ENCODE assay signal across 17 cellular contexts in the genomic region with DNA sequence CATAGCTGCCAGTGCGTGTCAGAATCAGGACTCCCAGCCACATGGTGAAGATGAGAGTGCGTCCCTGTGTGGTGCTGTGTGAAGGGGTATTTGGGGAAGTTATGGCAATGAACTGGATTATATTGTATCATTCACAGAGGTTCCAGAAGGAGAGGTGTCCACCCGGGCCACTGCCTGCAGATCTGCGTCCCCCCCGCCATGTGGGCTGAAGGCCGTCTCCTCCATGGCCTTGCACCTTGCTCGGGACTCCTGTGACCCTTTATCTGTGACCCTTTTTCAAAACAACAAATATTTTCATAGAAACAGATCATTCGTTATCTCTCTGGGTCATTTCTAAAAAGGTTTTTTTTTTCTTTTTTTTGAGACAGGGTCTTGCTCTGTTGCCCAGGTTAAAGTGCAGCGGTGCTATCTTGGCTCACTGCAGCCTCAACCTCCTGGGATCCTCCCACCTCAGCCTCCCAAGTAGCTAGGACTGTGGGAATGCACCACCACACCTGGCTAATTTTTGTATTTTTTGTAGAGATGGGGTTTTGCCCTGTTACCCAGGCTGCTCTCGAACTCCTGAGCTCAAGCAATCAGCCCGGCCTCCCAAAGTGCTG.
DNase-seq lines count a peak whose midpoint lies in the region; ATAC-seq, FAIRE-seq and TF ChIP-seq lines count a peak whose summit lies in the region.
"Had no signal": no experiment of that assay in that cellular context is flagged by ENCODE, and none has a peak within 500 bp of the region (broad histone marks: within the 10 kb centered on the region; RNA-seq: fewer than 3 reads in every experiment).

No MANE protein-coding gene starts in this region.

- H3K27ac ChIP-seq in BLaER1 (no peak overlapping the region), SJSA1 (peak overlapping the region; percentile 40; the same call in 1 of the 2 replicates), H1 (ENCODE audit: low read depth, low read length) (no peak overlapping the region), osteoblast (ENCODE audit: low read depth, low read length) (no peak overlapping the region)

- H3K9me3 ChIP-seq in BLaER1 (no peaks in the 10 kb centered on the region), SJSA1 (replicated peaks) (peaks cover 9% of the 10 kb centered on the region), H1 (ENCODE audit: insufficient read depth in 2 of 2, low read depth in 1 of 2, low read length in 1 of 2) (no peaks in the 10 kb centered on the region), osteoblast (ENCODE audit: low read depth, low read length) (no peaks in the 10 kb centered on the region)
- H3K9me3 ChIP-seq: HAP-1 had no signal

- H2AFZ ChIP-seq in H1 (ENCODE audit: low read length): no peak overlapping the region
- no peak overlapping the region for H2AFZ ChIP-seq in osteoblast (ENCODE audit: low read length)

- no peak overlapping the region for H2BK120ac ChIP-seq in H1 (replicated peaks; ENCODE audit: low read depth, low read length)

- DNase-seq in SJSA1 (ENCODE audit: low read depth in 1 of 2, low spot score in 2 of 2): no peak
- no peak for DNase-seq in H1 (ENCODE audit: low read depth in 1 of 2, low spot score in 2 of 2)
- DNase-seq in osteoblast (ENCODE audit: insufficient read length, low spot score, missing footprints): peak; percentile 43
- DNase-seq in SW 1271 (lab: John Stamatoyannopoulos, UW): no peak
- no peak for DNase-seq in NK-92 treated with Interleukin-12 subunit alpha and Interleukin-12 subunit beta, amount 100 ng/mL, for 24 hours (lab: John Stamatoyannopoulos, UW)
- no peak for DNase-seq in H54 (ENCODE audit: insufficient read length, low spot score)
- DNase-seq: 8988T; ACHN; C1 segment of cervical spinal cord; Calu3; CD4-positive, alpha-beta T cell; DMS79 had no signal

- H2BK15ac ChIP-seq in H1 (ENCODE audit: low read length): no peak overlapping the region

- no peak for FAIRE-seq in H1 (lab: Jason Lieb, UNC)
- no peak for FAIRE-seq in H54 (lab: Jason Lieb, UNC)

- H3K79me2 ChIP-seq in H1 (ENCODE audit: control insufficient read depth in 1 of 2, insufficient read depth in 2 of 2, low read length in 2 of 2) (no peaks in the 10 kb centered on the region), osteoblast (ENCODE audit: insufficient read depth, low read length) (no peaks in the 10 kb centered on the region)

- H3K79me1 ChIP-seq in H1 (ENCODE audit: low read depth, low read length): no peaks in the 10 kb centered on the region

- H3K23ac ChIP-seq in H1 (ENCODE audit: insufficient read length): no peak overlapping the region

- CTCF ChIA-PET in H1 (lab: Charles Lee; ENCODE audit: partially characterized antibody): interaction anchor here (0.6 to 1.9 kb wide), 6 partner anchors 12 to 169 kb away, joined by 3 to 7 read pairs (median 3); no protein-coding TSS in a partner anchor

- H3K27me3 ChIP-seq in BLaER1: no peaks in the 10 kb centered on the region
- no peaks in the 10 kb centered on the region for H3K27me3 ChIP-seq in SJSA1 (replicated peaks)
- no peaks in the 10 kb centered on the region for H3K27me3 ChIP-seq in H1 (replicated peaks in 1 of 4; ENCODE audit: control insufficient read depth in 3 of 4, extremely low read depth in 1 of 4, insufficient read depth in 3 of 4, low read length in 3 of 4)
- H3K27me3 ChIP-seq in osteoblast (ENCODE audit: insufficient read depth, low read length): no peaks in the 10 kb centered on the region

- ATAC-seq in GM18868 (IDR thresholded peaks at IDR 0.05; ENCODE audit: unreplicated experiment): no peak
- ATAC-seq: GM23338 had no signal

- H3K14ac ChIP-seq in H1 (ENCODE audit: insufficient read length): no peak overlapping the region

- H4K20me1 ChIP-seq in BLaER1 (no peaks in the 10 kb centered on the region), H1 (replicated peaks in 1 of 2; ENCODE audit: control insufficient read depth in 1 of 2, insufficient read depth in 2 of 2, low read length in 2 of 2) (no peaks in the 10 kb centered on the region), osteoblast (ENCODE audit: insufficient read depth, low read length) (no peaks in the 10 kb centered on the region)

- H3K9ac ChIP-seq in BLaER1: no peak overlapping the region
- no peak overlapping the region for H3K9ac ChIP-seq in H1 (replicated peaks in 1 of 4; ENCODE audit: extremely low read depth in 1 of 4, low read depth in 3 of 4, low read length in 3 of 4)

- no peak overlapping the region for H4K91ac ChIP-seq in H1 (replicated peaks; ENCODE audit: insufficient read length, low read length)

- H2BK12ac ChIP-seq in H1 (ENCODE audit: low read depth, low read length): peak overlapping the region; percentile 62; the same call in 1 of the 2 replicates

- no peak overlapping the region for H3K18ac ChIP-seq in H1 (ENCODE audit: extremely low read depth, low read length)

- no peak overlapping the region for H2AK5ac ChIP-seq in H1 (ENCODE audit: low read depth, low read length)

- no peak overlapping the region for H3K56ac ChIP-seq in H1 (replicated peaks; ENCODE audit: insufficient read length, low read depth, low read length)

- H2BK20ac ChIP-seq in H1 (ENCODE audit: low read length): no peak overlapping the region

- H3K23me2 ChIP-seq in H1 (ENCODE audit: low read depth, low read length): no peaks in the 10 kb centered on the region

- no peak overlapping the region for H3K4me3 ChIP-seq in BLaER1
- H3K4me3 ChIP-seq in SJSA1: no peak overlapping the region
- no peak overlapping the region for H3K4me3 ChIP-seq in H1 (ENCODE audit: extremely low read depth in 1 of 4, insufficient read depth in 2 of 4, low read depth in 3 of 4, low read length in 4 of 4)
- H3K4me3 ChIP-seq in osteoblast (ENCODE audit: insufficient read depth, low read length): no peak overlapping the region
- H3K4me3 ChIP-seq: GM12878, GM23338, HAP-1 had no signal

- POLR2A ChIA-PET in H1 (lab: Charles Lee; ENCODE audit: partially characterized antibody): no interaction called here

- H4K5ac ChIP-seq in H1 (ENCODE audit: insufficient read length, low read depth, low read length): no peak overlapping the region

- H3K36me3 ChIP-seq in BLaER1 (no peaks in the 10 kb centered on the region), SJSA1 (no peaks in the 10 kb centered on the region), H1 (ENCODE audit: control insufficient read depth in 2 of 4, insufficient read depth in 4 of 4, low read length in 3 of 4) (no peaks in the 10 kb centered on the region), osteoblast (ENCODE audit: insufficient read depth, low read length) (no peaks in the 10 kb centered on the region)
- H3K36me3 ChIP-seq: HAP-1 had no signal

- no peak overlapping the region for H4K8ac ChIP-seq in H1 (ENCODE audit: extremely low read depth, insufficient read depth, low read length)

- 93% methylated on average over 11 of the region's 11 CpGs; no CpG with 5 or more reads in 1 of the 2 experiments for WGBS in H1 (ENCODE audit: extremely low coverage in 1 of 2, insufficient coverage in 1 of 2, insufficient read length in 1 of 2, insufficient replicate concordance in 2 of 2, low coverage in 1 of 2, low lambda C conversion rate in 2 of 2, missing lambda C conversion rate in 1 of 2), 2 experiments

- TF ChIP-seq RAD21 in H1 (IDR thresholded peaks at IDR 0.05 in 1 of 2, conservative IDR thresholded peaks at IDR 0.05 in 1 of 2; ENCODE audit: low read depth in 2 of 2, low read length in 2 of 2): no peak

- TF ChIP-seq CTCF in H1 (IDR thresholded peaks at IDR 0.05; ENCODE audit: control extremely low read depth in 1 of 3, insufficient read depth in 1 of 3, low read depth in 1 of 3, low read length in 3 of 3): no peak
- no peak for TF ChIP-seq CTCF in osteoblast (IDR thresholded peaks at IDR 0.05; ENCODE audit: extremely low read depth, low read depth, low read length)

- no peak overlapping the region for H3K4ac ChIP-seq in H1 (replicated peaks; ENCODE audit: insufficient read length, low read depth, low read length)

- H3K4me1 ChIP-seq in BLaER1: peaks cover 13% of the 10 kb centered on the region
- peaks cover 24% of the 10 kb centered on the region for H3K4me1 ChIP-seq in SJSA1 (replicated peaks)
- H3K4me1 ChIP-seq in H1 (replicated peaks in 1 of 4; ENCODE audit: control insufficient read depth in 3 of 4, insufficient read depth in 4 of 4, low read length in 3 of 4): peaks cover 0 to 4% (median 3%) of the 10 kb centered on the region in 4 experiments; a peak in 2 of 7 replicates
- H3K4me1 ChIP-seq in osteoblast (ENCODE audit: insufficient read depth, low read length): peaks cover 17% of the 10 kb centered on the region
- H3K4me1 ChIP-seq: HAP-1 had no signal

- TF ChIP-seq EP300 in H1 (IDR thresholded peaks at IDR 0.05; ENCODE audit: borderline replicate concordance in 1 of 2, low read depth in 2 of 2, low read length in 2 of 2): no peak

- TF ChIP-seq POLR2A in H1 (IDR thresholded peaks at IDR 0.05; ENCODE audit: control extremely low read depth in 1 of 2, low read depth in 2 of 2, low read length in 2 of 2) (no peak), H54 (IDR thresholded peaks at IDR 0.05; ENCODE audit: low read depth, low read length) (no peak)

- H3K4me2 ChIP-seq in BLaER1 (0 out of 2 replicates have a peak overlapping the region, but pooled peaks have one; percentile 49), H1 (ENCODE audit: insufficient read depth in 1 of 2, low read depth in 2 of 2, low read length in 2 of 2) (no peak overlapping the region), osteoblast (ENCODE audit: insufficient read depth, low read length) (no peak overlapping the region)
- H3K4me2 ChIP-seq: GM23338 had no signal

- no peak overlapping the region for H2BK5ac ChIP-seq in H1 (ENCODE audit: low read depth, low read length)

TF ChIP-seq in H1, 55 proteins besides CTCF, POLR2A, EP300 and RAD21:
- TF ChIP-seq TAF1 (IDR thresholded peaks at IDR 0.05; ENCODE audit: low read depth, low read length): no peak
- no peak for TF ChIP-seq TCF12 (IDR thresholded peaks at IDR 0.05; ENCODE audit: low read depth, low read length)
- no peak for TF ChIP-seq BCL11A (IDR thresholded peaks at IDR 0.05; ENCODE audit: low read depth in 2 of 2, low read length in 2 of 2)
- TF ChIP-seq HDAC6 (IDR thresholded peaks at IDR 0.05; ENCODE audit: low read depth, low read length): no peak
